ENCODE assay signal across 3 cellular contexts in genomic region chr6:136528477-136528876, GRCh38.
TF ChIP-seq lines count a peak whose summit lies in the region.

No MANE protein-coding gene starts in this region.

TF ChIP-seq in GM23338, 12 proteins besides CTCF, POLR2A, EP300 and RAD21 (continues in another document):
- TF ChIP-seq ZNF462 (CRISPR knock-in tag; IDR thresholded peaks at IDR 0.05) (no peak), NANOG (IDR thresholded peaks at IDR 0.05; ENCODE audit: borderline replicate concordance) (no peak), ZNF331 (CRISPR knock-in tag; IDR thresholded peaks at IDR 0.05; ENCODE audit: low read depth) (no peak), JUNB (IDR thresholded peaks at IDR 0.05; ENCODE audit: unreplicated experiment) (no peak), EZH2 (IDR thresholded peaks at IDR 0.05; ENCODE audit: low read depth, unreplicated experiment) (no peak)

TF ChIP-seq in WTC11, 78 proteins besides CTCF, POLR2A, EP300 and RAD21 (continued from another document and continues in another):
- TF ChIP-seq ZNF532 (CRISPR knock-in tag; IDR thresholded peaks at IDR 0.05; ENCODE audit: borderline replicate concordance) (no peak), NFATC4 (CRISPR knock-in tag; IDR thresholded peaks at IDR 0.05) (no peak), HMGXB4 (CRISPR knock-in tag; IDR thresholded peaks at IDR 0.05) (no peak), AR (CRISPR knock-in tag; IDR thresholded peaks at IDR 0.05) (no peak), ZBTB21 (CRISPR knock-in tag; IDR thresholded peaks at IDR 0.05; ENCODE audit: borderline replicate concordance) (no peak), ATF1 (CRISPR knock-in tag; IDR thresholded peaks at IDR 0.05) (no peak), PRRX2 (CRISPR knock-in tag; IDR thresholded peaks at IDR 0.05) (no peak), STAT6 (CRISPR knock-in tag; conservative IDR thresholded peaks at IDR 0.05; ENCODE audit: low read depth) (no peak), ATF3 (CRISPR knock-in tag; conservative IDR thresholded peaks at IDR 0.05) (no peak), GABPB1 (CRISPR knock-in tag; IDR thresholded peaks at IDR 0.05) (no peak)

TF ChIP-seq in SK-N-SH treated with all-trans-retinoic acid at 6 μM for 48 hours, 23 proteins besides CTCF, POLR2A, EP300 and RAD21 (continued from another document):
- no peak for TF ChIP-seq TSHZ2 (CRISPR knock-in tag; IDR thresholded peaks at IDR 0.05)
TF ChIP-seq in SK-N-SH treated with all-trans-retinoic acid at 6 μM for 48 hours: peak in this region for 0.
